In genomic region chr19:36418287-36419001, GRCh38 we compare ENCODE assay signal across 8 cellular contexts. TPM values are rescaled to one million over a fixed set of nuclear protein-coding genes. Genes with fewer than 3 reads are reported as not detected.
DNase-seq lines count a peak whose midpoint lies in the region; ATAC-seq, FAIRE-seq and TF ChIP-seq lines count a peak whose summit lies in the region.

Gene ZFP82, minus strand, starts transcription at chr19:36418644. Its CDS starts 8,855 bp downstream, at chr19:36409789.

- POLR2A ChIA-PET in Panc1 (lab: Charles Lee): interaction anchor here (0.6 kb wide), 1 partner anchor 373 kb away, joined by 5 read pairs; no protein-coding TSS in a partner anchor

- TF ChIP-seq CTCF in Panc1 (IDR thresholded peaks at IDR 0.05): no peak
- no peak for TF ChIP-seq CTCF in foreskin keratinocyte (conservative IDR thresholded peaks at IDR 0.05)

- H3K27ac ChIP-seq in Panc1 (ENCODE audit: low read length) (peak within 1 kb of the TSS; percentile 79), foreskin keratinocyte (peak within 1 kb of the TSS; percentile 65), stomach smooth muscle (ENCODE audit: low read length) (peak within 1 kb of the TSS; percentile 86)

- in situ Hi-C loops in Panc1 (cut with HindIII; ENCODE audit: low pct_unique_long_range_greater_than_20kb, low sequenced_read_pairs): no loop called here

- DNase-seq in Ammon's horn (ENCODE audit: low spot score) (peak; percentile 82), HTR-8/SVneo (ENCODE audit: insufficient read length, low spot score) (peak; percentile 88), Panc1 (ENCODE audit: low read depth, low spot score) (no peak), activated gamma-delta T cell (lab: John Stamatoyannopoulos, UW) (peak; percentile 54), foreskin keratinocyte (peak; percentile 36 to 69)

- no peaks in the 10 kb centered on the region for H3K4me1 ChIP-seq in Panc1 (ENCODE audit: control insufficient read depth, insufficient read depth, low read length)
- H3K4me1 ChIP-seq in foreskin keratinocyte: peaks cover 10% of the 10 kb centered on the region
- H3K4me1 ChIP-seq in neuron (ENCODE audit: insufficient read depth, low read length): peaks cover 5% of the 10 kb centered on the region
- H3K4me1 ChIP-seq in stomach smooth muscle (ENCODE audit: control insufficient read depth, insufficient read depth, low read length): peaks cover 20% of the 10 kb centered on the region

- no peaks in the 10 kb centered on the region for H3K36me3 ChIP-seq in Panc1 (ENCODE audit: control insufficient read depth, insufficient read depth, low read length)
- peaks cover 9% of the 10 kb centered on the region for H3K36me3 ChIP-seq in neuron (ENCODE audit: insufficient read depth, low read length)
- no peaks in the 10 kb centered on the region for H3K36me3 ChIP-seq in stomach smooth muscle (ENCODE audit: control insufficient read depth in 2 of 2, insufficient read depth in 2 of 2, low read length in 2 of 2)

- peaks cover 6% of the 10 kb centered on the region; the same call in 1 of the 2 replicates for H3K9me3 ChIP-seq in Panc1 (ENCODE audit: control insufficient read depth, insufficient read depth, low read depth, low read length)
- H3K9me3 ChIP-seq in neuron (ENCODE audit: low read length): peaks cover 5% of the 10 kb centered on the region
- no peaks in the 10 kb centered on the region for H3K9me3 ChIP-seq in stomach smooth muscle (ENCODE audit: control insufficient read depth in 2 of 2, low read length in 2 of 2)

- ATAC-seq in GM19324 (IDR thresholded peaks at IDR 0.05; ENCODE audit: low FRiP score, unreplicated experiment) (peak; percentile 82), Panc1 (peak; percentile 97), foreskin keratinocyte (peak; percentile 77)

- H2AFZ ChIP-seq in neuron (ENCODE audit: low read depth, low read length): peak within 1 kb of the TSS; percentile 51

- CTCF ChIA-PET in Panc1 (lab: Charles Lee): no interaction called here

- H3K4me3 ChIP-seq in Panc1 (ENCODE audit: low read depth in 2 of 2, low read length in 2 of 2) (peak within 1 kb of the TSS; percentile 60 to 71), neuron (ENCODE audit: low read length) (peak within 1 kb of the TSS; percentile 63), stomach smooth muscle (ENCODE audit: low read length in 2 of 2) (peak within 1 kb of the TSS; percentile 63 to 91)

- BruUV-seq in Panc1 (replicated peaks; lab: Mats Ljungman, UMichigan): no TSS peak

- peak within 1 kb of the TSS; percentile 83 to 93 for H3K9ac ChIP-seq in stomach smooth muscle (ENCODE audit: low read length in 2 of 2)

- intact Hi-C loops in Panc1 (cut with micrococcal nuclease; ENCODE audit: unreplicated experiment): no loop called here

- H3K27me3 ChIP-seq in Panc1 (ENCODE audit: control insufficient read depth, insufficient read depth, low read length): no peaks in the 10 kb centered on the region
- no peaks in the 10 kb centered on the region for H3K27me3 ChIP-seq in foreskin keratinocyte
- H3K27me3 ChIP-seq in neuron (ENCODE audit: insufficient read depth, low read length): no peaks in the 10 kb centered on the region
- H3K27me3 ChIP-seq in stomach smooth muscle (ENCODE audit: control insufficient read depth in 1 of 2, insufficient read depth in 2 of 2, low read length in 2 of 2): peaks cover 0 to 4% of the 10 kb centered on the region in 2 donors

- FAIRE-seq in HTR-8/SVneo (lab: Jason Lieb, UNC): peak; percentile 90

RNA-seq across cellular contexts. Expression of gene ZFP82, which starts in this region (rescaled TPM):
- total RNA-seq in Panc1 (2021; ENCODE audit: unreplicated experiment) (8.7 TPM), foreskin keratinocyte (4.7 and 5.6 TPM in 2 replicates)
- 4.3 TPM for polyA plus RNA-seq in Panc1 (2012; ENCODE audit: insufficient read length)
- 2.3 and 3.0 TPM in 2 replicates for polyA plus RNA-seq in foreskin keratinocyte
